ENCODE assay signal across 11 cellular contexts in the genomic region with DNA sequence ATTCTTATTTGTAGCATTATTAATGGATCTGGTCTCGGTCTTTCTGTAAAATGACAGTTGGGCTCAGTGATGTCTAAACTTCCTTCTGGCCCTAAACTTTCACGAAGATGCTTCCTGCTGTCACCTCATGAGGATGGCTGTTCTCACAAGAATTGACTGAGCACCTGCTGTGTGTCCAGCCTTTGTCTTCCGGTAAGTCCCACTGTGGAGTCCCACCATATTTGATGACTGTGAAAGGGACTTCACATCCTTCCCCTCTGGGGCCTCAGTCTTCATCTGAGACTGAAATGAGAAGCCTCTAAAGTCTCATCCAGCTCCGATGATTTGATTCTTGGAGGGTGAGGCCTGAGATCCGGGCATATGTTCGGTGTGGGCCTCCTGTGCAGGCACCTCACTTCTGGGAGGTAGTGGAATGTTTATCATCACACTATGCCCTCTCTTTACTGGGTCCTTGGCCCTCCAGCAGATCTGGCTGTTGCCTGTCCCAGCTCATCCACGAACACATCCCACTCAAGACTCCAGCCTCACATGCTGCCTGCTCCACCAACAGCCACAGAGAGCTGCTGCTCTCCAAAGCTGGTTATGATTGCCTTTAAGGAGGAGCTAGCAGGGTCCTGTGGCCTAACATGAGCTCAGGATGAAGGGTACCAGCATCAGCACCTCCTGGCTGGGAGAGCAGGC.
"Had no signal": no experiment of that assay in that cellular context is flagged by ENCODE, and none has a peak within 500 bp of the region (broad histone marks: within the 10 kb centered on the region; RNA-seq: fewer than 3 reads in every experiment).

No MANE protein-coding gene starts in this region.

- H3K36me3 ChIP-seq: esophagus muscularis mucosa, thoracic aorta had no signal

- H3K27me3 ChIP-seq: esophagus muscularis mucosa had no signal

- ATAC-seq: left colon, T-cell had no signal

- H3K27ac ChIP-seq: esophagus muscularis mucosa, psoas muscle, thoracic aorta had no signal

- DNase-seq: activated gamma-delta T cell treated with Interleukin-2 at 50 U/mL for 16 hours; activated naive CD8-positive, alpha-beta T cell treated with anti-CD3 and anti-CD28 coated beads for 36 hours; activated T-cell treated with anti-CD3 and anti-CD28 coated beads, Interleukin-2, amount 50 U/mL, for 1 hour; immature natural killer cell; naive B cell; psoas muscle; stimulated activated CD4-positive, alpha-beta T cell treated with anti-CD3 and anti-CD28 coated beads, Interleukin-2, amount 100 ng/mL, for 48 hours; T-cell had no signal

- H3K4me3 ChIP-seq: esophagus muscularis mucosa, psoas muscle, thoracic aorta had no signal

- H3K9me3 ChIP-seq: esophagus muscularis mucosa, psoas muscle had no signal

- H3K4me1 ChIP-seq: psoas muscle had no signal
